In genomic region chrX:6407541-6407940, GRCh38 we compare ENCODE assay signal across 21 cellular contexts.
DNase-seq lines count a peak whose midpoint lies in the region; ATAC-seq, FAIRE-seq and TF ChIP-seq lines count a peak whose summit lies in the region.
"Had no signal": no experiment of that assay in that cellular context is flagged by ENCODE, and none has a peak within 500 bp of the region (broad histone marks: within the 10 kb centered on the region; RNA-seq: fewer than 3 reads in every experiment).

No MANE protein-coding gene starts in this region.

- H4K5ac ChIP-seq in IMR-90 (ENCODE audit: low read depth, low read length) = no peak overlapping the region
- no peak overlapping the region for H4K5ac ChIP-seq in H1 (ENCODE audit: insufficient read length, low read depth, low read length)

- ATAC-seq in HepG2 (no peak), right lobe of liver (no peak), IMR-90 (ENCODE audit: low read depth) (no peak), GM21360 (IDR thresholded peaks at IDR 0.05; ENCODE audit: unreplicated experiment) (no peak), GM21515 (IDR thresholded peaks at IDR 0.05; ENCODE audit: unreplicated experiment) (no peak)
- ATAC-seq in stimulated activated naive CD8-positive, alpha-beta T cell treated with anti-CD3 and anti-CD28 coated beads, Interleukin-15, Interleukin-2, amounts not matched to agents 100 U/mL and 50 U/mL, for 24 hours = no peak

- H3K23me2 ChIP-seq in H1 (ENCODE audit: low read depth, low read length) = no peaks in the 10 kb centered on the region

- H3K56ac ChIP-seq in IMR-90 (ENCODE audit: extremely low read depth, insufficient read depth, low read length) (no peak overlapping the region), H1 (replicated peaks; ENCODE audit: insufficient read length, low read depth, low read length) (no peak overlapping the region)

- no peaks in the 10 kb centered on the region for H3K79me2 ChIP-seq in HepG2 (ENCODE audit: insufficient read depth, low read length)
- no peaks in the 10 kb centered on the region for H3K79me2 ChIP-seq in H1 (ENCODE audit: control insufficient read depth in 1 of 2, insufficient read depth in 2 of 2, low read length in 2 of 2)

- no peak for DNase-seq in HepG2 (ENCODE audit: low spot score)
- no peak for DNase-seq in right lobe of liver
- no peak for DNase-seq in IMR-90
- DNase-seq in H1 (ENCODE audit: low read depth in 1 of 2, low spot score in 2 of 2) = no peak
- no peak for DNase-seq in stimulated activated naive CD8-positive, alpha-beta T cell treated with anti-CD3 and anti-CD28 coated beads, Interleukin-15, Interleukin-2, amounts not matched to agents 100 U/mL and 50 U/mL, for 24 hours
- DNase-seq: ACHN; BE2C; C1 segment of cervical spinal cord; CD4-positive, alpha-beta memory T cell; CD4-positive, CD25-positive, alpha-beta regulatory T cell; CD8-positive, alpha-beta memory T cell; COR-L47; DMS79 treated with DMSO at 0.1 percent for 48 hours; GF-D8 had no signal

- WGBS in HepG2 (ENCODE audit: low lambda C conversion rate) = 0% methylated on average over 4 of the region's 4 CpGs
- WGBS in right lobe of liver (ENCODE audit: insufficient coverage, low coverage, low lambda C conversion rate, missing lambda C conversion rate) = 59% methylated on average over 4 of the region's 4 CpGs
- no CpG with 5 or more reads among the region's 4 CpGs for whole genome bisulfite sequencing in IMR-90 (ENCODE audit: extremely low coverage in 2 of 2, insufficient read length in 1 of 2), 2 experiments
- 95% methylated on average over 4 of the region's 4 CpGs; no CpG with 5 or more reads in 1 of the 2 experiments for WGBS in H1 (ENCODE audit: extremely low coverage in 1 of 2, insufficient coverage in 1 of 2, insufficient read length in 1 of 2, insufficient replicate concordance in 2 of 2, low coverage in 1 of 2, low lambda C conversion rate in 2 of 2, missing lambda C conversion rate in 1 of 2), 2 experiments

- H4K91ac ChIP-seq in IMR-90 (ENCODE audit: insufficient read depth, low read depth, low read length) = no peak overlapping the region
- no peak overlapping the region for H4K91ac ChIP-seq in H1 (replicated peaks; ENCODE audit: insufficient read length, low read length)

- TF ChIP-seq CTCF in HepG2 (CRISPR knock-in tag; IDR thresholded peaks at IDR 0.05) (no peak), right lobe of liver (IDR thresholded peaks at IDR 0.05) (no peak), IMR-90 (conservative IDR thresholded peaks at IDR 0.05; ENCODE audit: low read depth, low read length) (no peak), H1 (IDR thresholded peaks at IDR 0.05; ENCODE audit: control extremely low read depth in 1 of 3, insufficient read depth in 1 of 3, low read depth in 1 of 3, low read length in 3 of 3) (no peak)

- H2BK15ac ChIP-seq in IMR-90 (ENCODE audit: low read depth, low read length) = no peak overlapping the region
- no peak overlapping the region for H2BK15ac ChIP-seq in H1 (ENCODE audit: low read length)

- H3K27me3 ChIP-seq in HepG2 (ENCODE audit: control insufficient read depth in 1 of 2, insufficient read depth in 2 of 2, low read length in 2 of 2) = no peaks in the 10 kb centered on the region
- H3K27me3 ChIP-seq in right lobe of liver = no peaks in the 10 kb centered on the region
- no peaks in the 10 kb centered on the region for H3K27me3 ChIP-seq in IMR-90 (ENCODE audit: control insufficient read depth, insufficient read depth, low read length)
- no peaks in the 10 kb centered on the region for H3K27me3 ChIP-seq in H1 (replicated peaks in 1 of 4; ENCODE audit: control insufficient read depth in 3 of 4, extremely low read depth in 1 of 4, insufficient read depth in 3 of 4, low read length in 3 of 4)
- H3K27me3 ChIP-seq: BE2C, BLaER1 had no signal

- H3K9ac ChIP-seq in HepG2 (ENCODE audit: insufficient read depth, low read depth, low read length) (no peak overlapping the region), IMR-90 (ENCODE audit: low read depth, low read length) (no peak overlapping the region), H1 (replicated peaks in 1 of 4; ENCODE audit: extremely low read depth in 1 of 4, low read depth in 3 of 4, low read length in 3 of 4) (no peak overlapping the region)
- H3K9ac ChIP-seq: BLaER1 had no signal

- H3K27ac ChIP-seq in HepG2 (ENCODE audit: extremely low read length, insufficient read depth, low read length) = no peak overlapping the region
- no peak overlapping the region for H3K27ac ChIP-seq in right lobe of liver
- H3K27ac ChIP-seq in IMR-90 (ENCODE audit: insufficient read depth, low read length) = no peak overlapping the region
- H3K27ac ChIP-seq in H1 (ENCODE audit: low read depth, low read length) = no peak overlapping the region
- H3K27ac ChIP-seq: 22Rv1, BLaER1 had no signal

- H4K8ac ChIP-seq in IMR-90 (ENCODE audit: low read depth in 2 of 2, low read length in 2 of 2) (no peak overlapping the region), H1 (ENCODE audit: extremely low read depth, insufficient read depth, low read length) (no peak overlapping the region)

- in situ Hi-C loops in HepG2 (cut with HindIII; ENCODE audit: extremely low pct_ligation_motif_present, low pct_unique_long_range_greater_than_20kb) (no loop called here), IMR-90 (cut with MboI; ENCODE audit: low sequenced_read_pairs) (no loop called here)

- H2BK12ac ChIP-seq in H1 (ENCODE audit: low read depth, low read length) = no peak overlapping the region

- H3K9me1 ChIP-seq in IMR-90 (ENCODE audit: insufficient read depth, low read length) = no peaks in the 10 kb centered on the region

- no peak for TF ChIP-seq RAD21 in HepG2 (CRISPR knock-in tag; IDR thresholded peaks at IDR 0.05)
- TF ChIP-seq RAD21 in IMR-90 (IDR thresholded peaks at IDR 0.05; ENCODE audit: low read length) = no peak
- no peak for TF ChIP-seq RAD21 in H1 (IDR thresholded peaks at IDR 0.05 in 1 of 2, conservative IDR thresholded peaks at IDR 0.05 in 1 of 2; ENCODE audit: low read depth in 2 of 2, low read length in 2 of 2)

- H3K4me1 ChIP-seq in HepG2 (ENCODE audit: insufficient read depth, low read length) (no peaks in the 10 kb centered on the region), right lobe of liver (no peaks in the 10 kb centered on the region), IMR-90 (ENCODE audit: control insufficient read depth, insufficient read depth, low read length) (no peaks in the 10 kb centered on the region), H1 (replicated peaks in 1 of 4; ENCODE audit: control insufficient read depth in 3 of 4, insufficient read depth in 4 of 4, low read length in 3 of 4) (no peaks in the 10 kb centered on the region)
- H3K4me1 ChIP-seq: BE2C, BLaER1 had no signal

- H3K4ac ChIP-seq in IMR-90 (ENCODE audit: low read depth, low read length) = no peak overlapping the region
- no peak overlapping the region for H3K4ac ChIP-seq in H1 (replicated peaks; ENCODE audit: insufficient read length, low read depth, low read length)

- intact Hi-C loops in HepG2 (cut with micrococcal nuclease; ENCODE audit: unreplicated experiment) = no loop called here
- intact Hi-C loops in right lobe of liver (cut with DNase I) = no loop called here
- intact Hi-C loops in IMR-90 (cut with micrococcal nuclease) = no loop called here

- BruUV-seq in HepG2 (replicated peaks; lab: Mats Ljungman, UMichigan) (no TSS peak), IMR-90 (replicated peaks; lab: Mats Ljungman, UMichigan) (no TSS peak)

- H2AK5ac ChIP-seq in IMR-90 (ENCODE audit: low read depth, low read length) = no peak overlapping the region
- H2AK5ac ChIP-seq in H1 (ENCODE audit: low read depth, low read length) = no peak overlapping the region

- H2AFZ ChIP-seq in HepG2 (ENCODE audit: low read length) (no peak overlapping the region), IMR-90 (replicated peaks; ENCODE audit: low read length, poor library complexity) (no peak overlapping the region), H1 (ENCODE audit: low read length) (no peak overlapping the region)

- TF ChIP-seq POLR2A in HepG2 (IDR thresholded peaks at IDR 0.05; ENCODE audit: insufficient read depth in 1 of 2, low read depth in 2 of 2, low read length in 2 of 2) (no peak), right lobe of liver (IDR thresholded peaks at IDR 0.05) (no peak), IMR-90 (IDR thresholded peaks at IDR 0.05; ENCODE audit: low read depth, low read length) (no peak), H1 (IDR thresholded peaks at IDR 0.05; ENCODE audit: control extremely low read depth in 1 of 2, low read depth in 2 of 2, low read length in 2 of 2) (no peak)

- H4K20me1 ChIP-seq in HepG2 (ENCODE audit: insufficient read depth, low read length) (no peaks in the 10 kb centered on the region), IMR-90 (ENCODE audit: insufficient read depth, low read length) (no peaks in the 10 kb centered on the region), H1 (replicated peaks in 1 of 2; ENCODE audit: control insufficient read depth in 1 of 2, insufficient read depth in 2 of 2, low read length in 2 of 2) (no peaks in the 10 kb centered on the region)
- H4K20me1 ChIP-seq: BLaER1 had no signal

- H2BK20ac ChIP-seq in IMR-90 (ENCODE audit: low read depth, low read length) = no peak overlapping the region
- no peak overlapping the region for H2BK20ac ChIP-seq in H1 (ENCODE audit: low read length)

- FAIRE-seq in HepG2 (lab: Jason Lieb, UNC) (no peak), H1 (lab: Jason Lieb, UNC) (no peak)
- FAIRE-seq: G401.6, GM12891, GM19239 had no signal

- no peak overlapping the region for H3K4me2 ChIP-seq in HepG2 (ENCODE audit: low read depth, low read length)
- H3K4me2 ChIP-seq in IMR-90 (ENCODE audit: low read depth, low read length) = no peak overlapping the region
- no peak overlapping the region for H3K4me2 ChIP-seq in H1 (ENCODE audit: insufficient read depth in 1 of 2, low read depth in 2 of 2, low read length in 2 of 2)
- H3K4me2 ChIP-seq: BLaER1 had no signal

- H3K9me3 ChIP-seq in HepG2 (ENCODE audit: low read length) (peaks cover 23% of the 10 kb centered on the region; the same call in 1 of the 2 replicates), right lobe of liver (no peaks in the 10 kb centered on the region), IMR-90 (ENCODE audit: control insufficient read depth, insufficient read depth, low read length) (peaks cover 4% of the 10 kb centered on the region), H1 (ENCODE audit: insufficient read depth in 2 of 2, low read depth in 1 of 2, low read length in 1 of 2) (no peaks in the 10 kb centered on the region)
- H3K9me3 ChIP-seq: BE2C, BLaER1 had no signal

- no peak overlapping the region for H3K4me3 ChIP-seq in HepG2 (replicated peaks in 1 of 3; ENCODE audit: insufficient read depth in 1 of 3, low read depth in 2 of 3, low read length in 3 of 3)
- H3K4me3 ChIP-seq in right lobe of liver = no peak overlapping the region
- no peak overlapping the region for H3K4me3 ChIP-seq in IMR-90 (ENCODE audit: insufficient read depth, low read depth, low read length)
- no peak overlapping the region for H3K4me3 ChIP-seq in H1 (ENCODE audit: extremely low read depth in 1 of 4, insufficient read depth in 2 of 4, low read depth in 3 of 4, low read length in 4 of 4)
- H3K4me3 ChIP-seq: BLaER1 had no signal

- no peak overlapping the region for H2BK5ac ChIP-seq in IMR-90 (ENCODE audit: low read depth, low read length, poor library complexity, severe bottlenecking)
- no peak overlapping the region for H2BK5ac ChIP-seq in H1 (ENCODE audit: low read depth, low read length)

- no peak overlapping the region for H3K18ac ChIP-seq in IMR-90 (ENCODE audit: low read depth, low read length)
- H3K18ac ChIP-seq in H1 (ENCODE audit: extremely low read depth, low read length) = no peak overlapping the region

- H2AK9ac ChIP-seq in IMR-90 (replicated peaks; ENCODE audit: low read depth, low read length, poor library complexity) = no peak overlapping the region

- H3K23ac ChIP-seq in IMR-90 (ENCODE audit: low read depth, low read length) (no peak overlapping the region), H1 (ENCODE audit: insufficient read length) (no peak overlapping the region)

- H3K79me1 ChIP-seq in IMR-90 (ENCODE audit: low read depth in 1 of 2, low read length in 2 of 2) (no peaks in the 10 kb centered on the region), H1 (ENCODE audit: low read depth, low read length) (no peaks in the 10 kb centered on the region)

- POLR2A ChIA-PET in HepG2 (lab: Yijun Ruan, JAX) = no interaction called here
- POLR2A ChIA-PET in IMR-90 (lab: Charles Lee; ENCODE audit: unreplicated experiment) = no interaction called here
- POLR2A ChIA-PET in H1 (lab: Charles Lee; ENCODE audit: partially characterized antibody) = no interaction called here

- dilution Hi-C loops in IMR-90 (cut with HindIII; ENCODE audit: low sequenced_read_pairs, unreplicated experiment) = no loop called here

- H2BK120ac ChIP-seq in IMR-90 (ENCODE audit: low read depth, low read length) = no peak overlapping the region
- H2BK120ac ChIP-seq in H1 (replicated peaks; ENCODE audit: low read depth, low read length) = no peak overlapping the region

- CTCF ChIA-PET in HepG2 (lab: Yijun Ruan, JAX; ENCODE audit: low intra/inter-chr PET ratio, low total read pairs) (no interaction called here), IMR-90 (lab: Yijun Ruan, JAX) (no interaction called here), H1 (lab: Charles Lee; ENCODE audit: partially characterized antibody) (interaction anchor here (0.6 to 0.9 kb wide), 2 partner anchors 12 to 192 kb away, joined by 3 read pairs; no protein-coding TSS in a partner anchor)

- TF ChIP-seq EP300 in HepG2 (IDR thresholded peaks at IDR 0.05; ENCODE audit: low read depth in 2 of 2, low read length in 2 of 2) (no peak), HepG2 (CRISPR knock-in tag; IDR thresholded peaks at IDR 0.05; ENCODE audit: borderline replicate concordance) (no peak), H1 (IDR thresholded peaks at IDR 0.05; ENCODE audit: borderline replicate concordance in 1 of 2, low read depth in 2 of 2, low read length in 2 of 2) (no peak)

- H3K14ac ChIP-seq in IMR-90 (replicated peaks; ENCODE audit: low read depth, low read length) (no peak overlapping the region), H1 (ENCODE audit: insufficient read length) (no peak overlapping the region)

- H3K36me3 ChIP-seq in HepG2 (replicated peaks in 1 of 2; ENCODE audit: control insufficient read depth in 1 of 2, insufficient read depth in 2 of 2, low read length in 2 of 2) (no peaks in the 10 kb centered on the region), right lobe of liver (no peaks in the 10 kb centered on the region), IMR-90 (ENCODE audit: control insufficient read depth, insufficient read depth, low read length) (no peaks in the 10 kb centered on the region), H1 (ENCODE audit: control insufficient read depth in 2 of 4, insufficient read depth in 4 of 4, low read length in 3 of 4) (no peaks in the 10 kb centered on the region)
- H3K36me3 ChIP-seq: BE2C, BLaER1 had no signal

Comparison
In these comparisons a context has a peak if more than half of its experiments do, and no peak if none do; other contexts are left out.
1. Of the 41 proteins assayed by ChIP-seq in both HepG2 and H1: peak only in HepG2: none; only in H1: none; in both: MAFK; in neither: 40.